In the genomic region with DNA sequence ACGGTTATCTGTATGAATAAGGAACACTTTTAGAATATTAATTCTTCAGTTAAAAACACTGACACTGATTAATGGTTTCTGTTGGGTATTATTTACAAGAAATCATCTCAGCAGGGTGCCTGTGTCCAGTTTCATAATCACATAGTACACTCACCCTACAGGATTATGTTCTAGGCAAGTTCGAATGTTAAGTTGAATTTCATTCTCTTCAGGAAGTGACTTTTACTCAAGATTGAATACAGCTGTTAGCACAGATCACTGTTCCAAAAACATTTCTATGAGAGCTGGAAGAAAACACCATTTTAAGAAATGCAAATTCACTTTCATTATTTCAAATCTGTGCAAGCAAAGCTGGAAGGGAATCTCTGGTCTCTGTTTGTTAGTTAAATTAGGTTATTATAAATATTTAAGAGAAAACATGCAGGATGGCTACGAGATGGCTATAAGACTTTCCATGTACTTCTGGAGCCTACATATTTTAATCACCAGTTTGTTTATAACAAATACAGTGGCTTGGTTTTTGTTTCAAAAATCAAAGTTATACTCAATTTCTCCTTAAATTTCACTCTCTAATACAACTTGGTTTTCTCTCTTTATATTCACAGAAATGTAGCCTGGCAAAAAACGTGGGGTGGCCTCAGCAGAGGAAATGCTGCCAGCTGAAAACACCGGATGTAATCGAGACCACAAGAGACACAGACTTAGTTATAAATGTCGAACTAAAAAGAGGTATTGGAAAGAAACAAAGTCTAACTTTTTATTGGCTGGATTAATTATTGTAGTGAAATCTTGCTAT, we compare ENCODE assay signal across 8 cellular contexts.
A peak's percentile ranks its signal among the peaks of the same experiment; 100 is the strongest.
DNase-seq lines count a peak whose midpoint lies in the region; ATAC-seq, FAIRE-seq and TF ChIP-seq lines count a peak whose summit lies in the region.

No MANE protein-coding gene starts in this region.

- intact Hi-C loops in right cardiac atrium (cut with DNase I), result no loop called here
- intact Hi-C loops in stomach (cut with DNase I; ENCODE audit: low total_unique reads), result no loop called here

- H3K9ac ChIP-seq in GM23248, result peak overlapping the region; percentile 74

- DNase-seq in COLO829 (ENCODE audit: low spot score), result peak; percentile 53
- peak; percentile 86 for DNase-seq in GM23248
- peak; percentile 40 for DNase-seq in NCI-H2227 (lab: John Stamatoyannopoulos, UW; ENCODE audit: unreplicated experiment)
- DNase-seq in activated gamma-delta T cell treated with anti-CD3 and anti-CD28 coated beads, Interleukin-2, amount 50 U/mL, for 16 hours (ENCODE audit: low read depth), result peak; percentile 44
- DNase-seq in right cardiac atrium, result peak in 1 of 3 donors; percentile 64
- no peak for DNase-seq in stomach
- no peak for DNase-seq in D721Med (ENCODE audit: insufficient read length, low spot score)
- no peak for DNase-seq in OCI-M2 (lab: John Stamatoyannopoulos, UW; ENCODE audit: unreplicated experiment)

- H3K36me3 ChIP-seq in GM23248 (ENCODE audit: low read depth) (peaks cover 15% of the 10 kb centered on the region; the same call in 1 of the 2 replicates), stomach (peaks cover 0 to 4% (median 0%) of the 10 kb centered on the region in 4 donors)

- H3K9me2 ChIP-seq in GM23248 (ENCODE audit: insufficient read depth), result no peaks in the 10 kb centered on the region

- in situ Hi-C loops in GM23248 (cut with MboI), result no loop called here

- no peak for TF ChIP-seq EP300 in stomach (IDR thresholded peaks at IDR 0.05)

- peak overlapping the region; percentile 66 for H3K4me3 ChIP-seq in GM23248
- peak overlapping the region; percentile 31 for H3K4me3 ChIP-seq in right cardiac atrium (ENCODE audit: low read length)
- peak overlapping the region in 1 of 4 donors; percentile 5 for H3K4me3 ChIP-seq in stomach

- H3K4me1 ChIP-seq in GM23248 (ENCODE audit: insufficient read depth) (peaks cover 63% of the 10 kb centered on the region), right cardiac atrium (ENCODE audit: control insufficient read depth, insufficient read depth, low read length) (peaks cover 8% of the 10 kb centered on the region), stomach (peaks cover 0 to 36% (median 22%) of the 10 kb centered on the region in 4 donors)

- no peak for TF ChIP-seq POLR2A in stomach (IDR thresholded peaks at IDR 0.05)

- peak; percentile 78 to 81 for ATAC-seq in right cardiac atrium

- peak overlapping the region; percentile 91 for H3K4me2 ChIP-seq in GM23248 (ENCODE audit: unreplicated experiment)

- H2AFZ ChIP-seq in GM23248, result peak overlapping the region; percentile 27; the same call in 1 of the 2 replicates

- H3K27ac ChIP-seq in GM23248, result peak overlapping the region; percentile 88
- peak overlapping the region; percentile 75 for H3K27ac ChIP-seq in right cardiac atrium (ENCODE audit: low read length)
- peak overlapping the region in 4 of 5 donors; percentile 47 to 76 (median 73) for H3K27ac ChIP-seq in stomach

- FAIRE-seq in D721Med (lab: Jason Lieb, UNC), result no peak

- 8 to 11% methylated on average over 7 of the region's 7 CpGs for WGBS in GM23248 (ENCODE audit: low coverage in 1 of 2, low lambda C conversion rate in 2 of 2, missing lambda C conversion rate in 2 of 2), 2 experiments
- WGBS in right cardiac atrium, result 19% methylated on average over 7 of the region's 7 CpGs
- 39 to 68% (median 51%) methylated on average over 7 of the region's 7 CpGs for WGBS in stomach, 5 donors

- H3K27me3 ChIP-seq in GM23248 (replicated peaks; ENCODE audit: insufficient read depth), result no peaks in the 10 kb centered on the region
- no peaks in the 10 kb centered on the region for H3K27me3 ChIP-seq in right cardiac atrium (ENCODE audit: control insufficient read depth, insufficient read depth)
- no peaks in the 10 kb centered on the region for H3K27me3 ChIP-seq in stomach

- H3F3A ChIP-seq in GM23248 (ENCODE audit: insufficient read depth), result peaks cover 75% of the 10 kb centered on the region

- TF ChIP-seq CTCF in stomach (IDR thresholded peaks at IDR 0.05) (no peak), D721Med (IDR thresholded peaks at IDR 0.05; ENCODE audit: insufficient read depth, missing control alignments) (no peak)

- H3K9me3 ChIP-seq in GM23248 (ENCODE audit: low read depth) (no peaks in the 10 kb centered on the region), right cardiac atrium (ENCODE audit: control insufficient read depth, low read length) (no peaks in the 10 kb centered on the region), stomach (peaks cover 0 to 8% (median 4%) of the 10 kb centered on the region in 4 donors)

- H3K79me2 ChIP-seq in GM23248 (ENCODE audit: insufficient read depth), result peaks cover 91% of the 10 kb centered on the region

- H4K20me1 ChIP-seq in GM23248 (ENCODE audit: insufficient read depth), result no peaks in the 10 kb centered on the region

Comparison
In these comparisons a context has a peak if more than half of its experiments do, and no peak if none do; other contexts are left out.
1. DNase-seq: peak in COLO829 (single experiment), GM23248 (single experiment), NCI-H2227 (single experiment) and activated gamma-delta T cell treated with anti-CD3 and anti-CD28 coated beads, Interleukin-2, amount 50 U/mL, for 16 hours (single experiment); none in stomach (single experiment), D721Med (single experiment) and OCI-M2 (single experiment).
2. Peak in every context shown above with its lines, with median percentiles within 50 percentile points of each other: H3K27ac ChIP-seq.